Comparison of ENCODE assay signal across 25 cellular contexts in the genomic region with DNA sequence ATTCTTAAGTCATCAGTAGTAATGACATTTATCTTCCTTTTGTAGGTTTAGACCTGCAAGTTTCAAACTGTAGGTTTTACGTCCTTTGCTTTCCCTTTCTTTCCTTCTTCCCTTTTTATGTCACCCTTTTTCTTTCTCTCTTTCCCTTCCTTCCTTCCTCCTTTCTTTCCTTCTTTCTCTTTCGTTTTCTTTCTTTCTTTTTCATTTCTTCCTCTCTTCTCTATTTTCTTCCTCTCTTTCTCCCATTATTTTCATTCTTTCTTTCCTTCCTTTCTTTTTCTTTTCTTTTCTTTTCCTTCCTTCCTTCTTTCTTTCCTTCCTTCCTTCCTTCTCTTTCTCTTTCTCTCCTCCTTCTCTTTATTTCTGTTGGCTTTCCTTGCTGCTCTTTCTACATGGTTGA.
"Had no signal": no experiment of that assay in that cellular context is flagged by ENCODE, and none has a peak within 500 bp of the region (broad histone marks: within the 10 kb centered on the region; RNA-seq: fewer than 3 reads in every experiment).

No MANE protein-coding gene starts in this region.

- H3K9me3 Mint-ChIP-seq: naive thymus-derived CD8-positive, alpha-beta T cell; nephron; neural crest cell; stimulated activated effector memory CD8-positive, alpha-beta T cell treated with anti-CD3 and anti-CD28 coated beads, Interleukin-12 subunit alpha, Interleukin-12 subunit beta, amount 100 ng/mL, for 72 hours; stimulated activated naive CD8-positive, alpha-beta T cell treated with anti-CD3 and anti-CD28 coated beads, Interleukin-15, Interleukin-2, amounts not matched to agents 100 ng/mL and 50 ng/mL, for 24 hours had no signal

- H3K4me1 ChIP-seq: left ventricle myocardium inferior, pancreas, prostate gland, spleen, suprapubic skin, tibial artery, uterus had no signal

- ATAC-seq: naive thymus-derived CD8-positive, alpha-beta T cell; pancreas; right cardiac atrium; stimulated activated effector memory CD8-positive, alpha-beta T cell treated with anti-CD3 and anti-CD28 coated beads, Interleukin-12 subunit alpha, Interleukin-12 subunit beta, amount 100 ng/mL, for 72 hours had no signal

- H3K4me3 Mint-ChIP-seq: naive thymus-derived CD8-positive, alpha-beta T cell; nephron; neural crest cell; stimulated activated effector memory CD8-positive, alpha-beta T cell treated with anti-CD3 and anti-CD28 coated beads, Interleukin-12 subunit alpha, Interleukin-12 subunit beta, amount 100 ng/mL, for 72 hours; stimulated activated naive CD8-positive, alpha-beta T cell treated with anti-CD3 and anti-CD28 coated beads, Interleukin-15, Interleukin-2, amounts not matched to agents 100 ng/mL and 50 ng/mL, for 24 hours had no signal

- H3K27ac ChIP-seq: left ventricle myocardium inferior, pancreas, sigmoid colon, spleen, suprapubic skin, thoracic aorta, tibial artery, uterus had no signal

- H3K36me3 Mint-ChIP-seq: naive thymus-derived CD8-positive, alpha-beta T cell; stimulated activated effector memory CD8-positive, alpha-beta T cell treated with anti-CD3 and anti-CD28 coated beads, Interleukin-12 subunit alpha, Interleukin-12 subunit beta, amount 100 ng/mL, for 72 hours had no signal

- H3K27ac Mint-ChIP-seq: stimulated activated effector memory CD8-positive, alpha-beta T cell treated with anti-CD3 and anti-CD28 coated beads, Interleukin-12 subunit alpha, Interleukin-12 subunit beta, amount 100 ng/mL, for 72 hours; stimulated activated naive CD8-positive, alpha-beta T cell treated with anti-CD3 and anti-CD28 coated beads, Interleukin-15, Interleukin-2, amounts not matched to agents 100 ng/mL and 50 ng/mL, for 24 hours had no signal

- H3K9me3 ChIP-seq: left ventricle myocardium inferior, pancreas, prostate gland, sigmoid colon, spleen, suprapubic skin, thoracic aorta, tibial artery, uterus had no signal

- H3K4me1 Mint-ChIP-seq: neural crest cell had no signal

- DNase-seq: islet precursor cell; left ventricle myocardium inferior; mesendoderm; naive thymus-derived CD8-positive, alpha-beta T cell; nucleus accumbens; pancreas; posterior cingulate gyrus; retina; right cardiac atrium; sigmoid colon; small intestine; spleen; stimulated activated CD4-positive, alpha-beta T cell treated with anti-CD3 and anti-CD28 coated beads, Interleukin-4, amount 100 ng/mL, for 24 hours; stimulated activated naive CD4-positive, alpha-beta T cell; tibial artery; trophoblast cell; uterus had no signal

- H3K4me3 ChIP-seq: left ventricle myocardium inferior, lung, pancreas, prostate gland, sigmoid colon, spleen, suprapubic skin, thoracic aorta, tibial artery, uterus had no signal

- H3K27me3 ChIP-seq: pancreas, sigmoid colon, spleen, suprapubic skin, tibial artery, uterus had no signal

- H3K36me3 ChIP-seq: left ventricle myocardium inferior, pancreas, prostate gland, sigmoid colon, spleen, suprapubic skin, thoracic aorta, tibial artery, uterus had no signal
